In genomic region chr6:110180228-110181008, GRCh38 we compare ENCODE assay signal across 8 cellular contexts. TPM values are rescaled to one million over a fixed set of nuclear protein-coding genes. Genes with fewer than 3 reads are reported as not detected.
DNase-seq lines count a peak whose midpoint lies in the region; ATAC-seq, FAIRE-seq and TF ChIP-seq lines count a peak whose summit lies in the region.

Gene CDC40, plus strand, starts transcription at chr6:110180427. Its CDS starts 18 bp downstream, at chr6:110180445.

- H3K36me3 Mint-ChIP-seq in activated T-helper 1 cell treated with anti-CD3 and anti-CD28 coated beads, Interleukin-12 subunit alpha, Interleukin-12 subunit beta, Interleukin-2, Interleukin-4 antibody, amounts not matched to agents 30 ng/mL and 10 ng/mL and 1 ng/mL, durations not matched to agents 14 hours and 24 hours and 36 hours (ENCODE audit: low read depth): no peaks in the 10 kb centered on the region

- intact Hi-C loops in A673 (cut with micrococcal nuclease; ENCODE audit: unreplicated experiment) (loop anchor here (10.0 kb wide), 1 partner anchor 174 kb away; the partner anchor contains the start of gene METTL24), OCI-LY7 (cut with micrococcal nuclease; ENCODE audit: unreplicated experiment) (loop anchor here (2.0 to 10.0 kb wide), 2 partner anchors 54 to 694 kb away; partner anchors contain the start of gene AMD1), pancreas (cut with DNase I) (loop anchor here in 1 of 3 donors (5.0 kb wide), 1 partner anchor 212 kb away; no protein-coding TSS in a partner anchor), upper lobe of right lung (cut with DNase I) (no loop called here)
- intact Hi-C loops in activated T-helper 1 cell treated with anti-CD3 and anti-CD28 coated beads, Interleukin-12 subunit alpha, Interleukin-12 subunit beta, Interleukin-2, Interleukin-4 antibody, amounts not matched to agents 30 ng/mL and 10 ng/mL and 1 ng/mL, durations not matched to agents 14 hours and 24 hours and 36 hours (cut with micrococcal nuclease): loop anchor here (1.0 to 10.0 kb wide), 11 partner anchors 54 to 1916 kb away; partner anchors contain the start of genes AFG1L, AK9, CD164 and CDK19

- H3K4me3 ChIP-seq in A673 (ENCODE audit: low read depth, low read length, poor library complexity, severe bottlenecking) (peak within 1 kb of the TSS; percentile 68), OCI-LY7 (ENCODE audit: low read depth, low read length, poor library complexity, severe bottlenecking) (peak within 1 kb of the TSS; percentile 83), pancreas (peak within 1 kb of the TSS; percentile 55 to 86 (median 80)), upper lobe of right lung (peak within 1 kb of the TSS; percentile 68)

- CTCF ChIA-PET in A673 (lab: Charles Lee) (no interaction called here), OCI-LY7 (lab: Charles Lee; ENCODE audit: unreplicated experiment) (interaction anchor here (0.6 to 3.1 kb wide), 2 partner anchors 26 to 387 kb away, joined by 5 to 20 read pairs; no protein-coding TSS in a partner anchor)

- peaks cover 35% of the 10 kb centered on the region for H3K4me1 ChIP-seq in A673 (ENCODE audit: insufficient read depth, low read length, poor library complexity, severe bottlenecking)
- peaks cover 55% of the 10 kb centered on the region for H3K4me1 ChIP-seq in OCI-LY7 (ENCODE audit: insufficient read depth, low read length, poor library complexity, severe bottlenecking)
- peaks cover 8 to 33% (median 15%) of the 10 kb centered on the region in 3 donors for H3K4me1 ChIP-seq in pancreas
- H3K4me1 ChIP-seq in upper lobe of right lung: peaks cover 40% of the 10 kb centered on the region

- H3K36me3 ChIP-seq in A673 (ENCODE audit: insufficient read depth, low read length, poor library complexity, severe bottlenecking) (peaks cover 4% of the 10 kb centered on the region), OCI-LY7 (ENCODE audit: insufficient read depth, low read length) (peaks cover 28% of the 10 kb centered on the region; the same call in 1 of the 2 replicates), pancreas (no peaks in the 10 kb centered on the region), upper lobe of right lung (no peaks in the 10 kb centered on the region)

- peaks cover 21% of the 10 kb centered on the region; the same call in 1 of the 2 replicates for H4K20me1 ChIP-seq in OCI-LY7 (ENCODE audit: insufficient read depth, low read length)

- peak within 1 kb of the TSS; percentile 95 for H3K4me2 ChIP-seq in OCI-LY7 (ENCODE audit: low read length)

- no peaks in the 10 kb centered on the region for H3K9me2 ChIP-seq in OCI-LY7 (ENCODE audit: insufficient read depth, low read length)

- peaks cover 12% of the 10 kb centered on the region for H3K4me1 Mint-ChIP-seq in activated T-helper 1 cell treated with anti-CD3 and anti-CD28 coated beads, Interleukin-12 subunit alpha, Interleukin-12 subunit beta, Interleukin-2, Interleukin-4 antibody, amounts not matched to agents 30 ng/mL and 10 ng/mL and 1 ng/mL, durations not matched to agents 14 hours and 24 hours and 36 hours (ENCODE audit: low read depth)

- no peaks in the 10 kb centered on the region for H3K9me3 Mint-ChIP-seq in activated T-helper 1 cell treated with anti-CD3 and anti-CD28 coated beads, Interleukin-12 subunit alpha, Interleukin-12 subunit beta, Interleukin-2, Interleukin-4 antibody, amounts not matched to agents 30 ng/mL and 10 ng/mL and 1 ng/mL, durations not matched to agents 14 hours and 24 hours and 36 hours

- H3K27me3 Mint-ChIP-seq in activated T-helper 1 cell treated with anti-CD3 and anti-CD28 coated beads, Interleukin-12 subunit alpha, Interleukin-12 subunit beta, Interleukin-2, Interleukin-4 antibody, amounts not matched to agents 30 ng/mL and 10 ng/mL and 1 ng/mL, durations not matched to agents 14 hours and 24 hours and 36 hours (ENCODE audit: insufficient read depth): peaks cover 7% of the 10 kb centered on the region

- H3K79me2 ChIP-seq in OCI-LY7 (ENCODE audit: insufficient read depth, low read depth, low read length): peaks cover 87% of the 10 kb centered on the region

- H3K27ac Mint-ChIP-seq in activated T-helper 1 cell treated with anti-CD3 and anti-CD28 coated beads, Interleukin-12 subunit alpha, Interleukin-12 subunit beta, Interleukin-2, Interleukin-4 antibody, amounts not matched to agents 30 ng/mL and 10 ng/mL and 1 ng/mL, durations not matched to agents 14 hours and 24 hours and 36 hours: no peak within 1 kb of the TSS

- H2AFZ ChIP-seq in OCI-LY7 (ENCODE audit: low read length): peak within 1 kb of the TSS; percentile 76

- POLR2A ChIA-PET in A673 (lab: Charles Lee; ENCODE audit: low non-redundant PET): interaction anchor here (0.7 kb wide), 1 partner anchor 44 kb away, joined by 11 read pairs; no protein-coding TSS in a partner anchor
- POLR2A ChIA-PET in OCI-LY7 (lab: Charles Lee): interaction anchor here (0.5 to 5.5 kb wide), 17 partner anchors 9 to 1010 kb away, joined by 3 to 55 read pairs (median 3); partner anchors contain the start of genes AK9 and FIG4

- BruUV-seq in A673 (replicated peaks; lab: Mats Ljungman, UMichigan) (TSS peak; percentile 36), OCI-LY7 (replicated peaks; lab: Mats Ljungman, UMichigan) (TSS peak; percentile 58)

- WGBS in pancreas, 2 donors: 0 to 1% methylated on average over 28 of the region's 28 CpGs

- no peak for FAIRE-seq in frontal cortex (lab: Jason Lieb, UNC)
- FAIRE-seq in pancreas (lab: Jason Lieb, UNC): no peak

- no peak for DNase-seq in A673 (ENCODE audit: low spot score)
- no peak for DNase-seq in OCI-LY7 (ENCODE audit: low spot score)
- DNase-seq in activated T-helper 1 cell treated with anti-CD3 and anti-CD28 coated beads, Interleukin-12 subunit alpha, Interleukin-12 subunit beta, Interleukin-2, Interleukin-4 antibody, amounts not matched to agents 30 ng/mL and 10 ng/mL and 1 ng/mL, durations not matched to agents 14 hours and 24 hours and 36 hours (ENCODE audit: low spot score): peak; percentile 52
- peak; percentile 44 to 56 for DNase-seq in frontal cortex (ENCODE audit: low spot score in 2 of 2)
- peak; percentile 54 to 80 (median 66) for DNase-seq in pancreas
- DNase-seq in upper lobe of right lung: peak; percentile 73

- H3K9me3 ChIP-seq in A673 (ENCODE audit: low read depth, low read length, poor library complexity, severe bottlenecking): no peaks in the 10 kb centered on the region
- no peaks in the 10 kb centered on the region for H3K9me3 ChIP-seq in OCI-LY7 (ENCODE audit: low read length)
- no peaks in the 10 kb centered on the region for H3K9me3 ChIP-seq in pancreas
- H3K9me3 ChIP-seq in upper lobe of right lung: no peaks in the 10 kb centered on the region

- ATAC-seq in GM18861 (IDR thresholded peaks at IDR 0.05; ENCODE audit: unreplicated experiment) (peak; percentile 45), HG03066 (IDR thresholded peaks at IDR 0.05; ENCODE audit: low read depth, unreplicated experiment) (peak; percentile 51), pancreas (peak; percentile 62 to 71 (median 68)), upper lobe of right lung (peak; percentile 62)

- H3K27ac ChIP-seq in A673 (ENCODE audit: low read depth, low read length, poor library complexity, severe bottlenecking): peak within 1 kb of the TSS; percentile 99
- H3K27ac ChIP-seq in OCI-LY7 (ENCODE audit: low read depth, low read length, poor library complexity, severe bottlenecking): peak within 1 kb of the TSS; percentile 74
- peak within 1 kb of the TSS; percentile 64 to 78 (median 72) for H3K27ac ChIP-seq in pancreas
- H3K27ac ChIP-seq in upper lobe of right lung: peak within 1 kb of the TSS; percentile 85

- no peak within 1 kb of the TSS for H3K4me3 Mint-ChIP-seq in activated T-helper 1 cell treated with anti-CD3 and anti-CD28 coated beads, Interleukin-12 subunit alpha, Interleukin-12 subunit beta, Interleukin-2, Interleukin-4 antibody, amounts not matched to agents 30 ng/mL and 10 ng/mL and 1 ng/mL, durations not matched to agents 14 hours and 24 hours and 36 hours

- TF ChIP-seq CTCF in A673 (conservative IDR thresholded peaks at IDR 0.05; ENCODE audit: low read depth, low read length) (no peak), OCI-LY7 (conservative IDR thresholded peaks at IDR 0.05; ENCODE audit: low read length) (no peak), pancreas (IDR thresholded peaks at IDR 0.05) (no peak), upper lobe of right lung (IDR thresholded peaks at IDR 0.05) (no peak)

- no peaks in the 10 kb centered on the region for H3K27me3 ChIP-seq in A673 (replicated peaks; ENCODE audit: insufficient read depth, low read depth, low read length, poor library complexity)
- no peaks in the 10 kb centered on the region for H3K27me3 ChIP-seq in pancreas
- peaks cover 4% of the 10 kb centered on the region for H3K27me3 ChIP-seq in upper lobe of right lung

RNA-seq across cellular contexts. Expression of gene CDC40, which starts in this region (rescaled TPM):
- total RNA-seq in A673 (2021) (47.7 and 50.9 TPM in 2 replicates), OCI-LY7 (2022) (35.5 and 39.7 TPM in 2 replicates), frontal cortex (21.2 TPM), pancreas (10 to 100 TPM in 3 of 6 donors, 1 to 10 TPM in 3; 7.6 to 13.6 (median 10.1) TPM), upper lobe of right lung (20.5 TPM)
- 19.2 and 19.4 TPM in 2 replicates for total RNA-seq in OCI-LY7 (2014; rRNA removed; shearing (Covaris generic))
- total RNA-seq in activated T-helper 1 cell treated with anti-CD3 and anti-CD28 coated beads, Interleukin-12 subunit alpha, Interleukin-12 subunit beta, Interleukin-2, Interleukin-4 antibody, amounts not matched to agents 30 ng/mL and 10 ng/mL and 1 ng/mL, durations not matched to agents 14 hours and 24 hours and 36 hours: 22.9 and 30.0 TPM in 2 replicates
- 1 to 10 TPM; 3.8 to 8.7 TPM for polyA plus RNA-seq in pancreas

Comparison
In these comparisons a context has a peak if more than half of its experiments do, and no peak if none do; other contexts are left out.
1. DNase-seq: peak in activated T-helper 1 cell treated with anti-CD3 and anti-CD28 coated beads, Interleukin-12 subunit alpha, Interleukin-12 subunit beta, Interleukin-2, Interleukin-4 antibody, amounts not matched to agents 30 ng/mL and 10 ng/mL and 1 ng/mL, durations not matched to agents 14 hours and 24 hours and 36 hours (single experiment), frontal cortex (2 of 2), pancreas (6 of 6) and upper lobe of right lung (single experiment); none in A673 (single experiment) and OCI-LY7 (single experiment).
2. Peak in every context shown above with its lines, with median percentiles within 50 percentile points of each other: H3K27ac ChIP-seq, H3K4me3 ChIP-seq and ATAC-seq.